18 cellular contexts compared by ENCODE assay signal in genomic region chr2:112662702-112663101, GRCh38. TPM values are rescaled to one million over a fixed set of nuclear protein-coding genes. Genes with fewer than 3 reads are reported as not detected.
DNase-seq lines count a peak whose midpoint lies in the region; ATAC-seq and TF ChIP-seq lines count a peak whose summit lies in the region.
"Had no signal": no experiment of that assay in that cellular context is flagged by ENCODE, and none has a peak within 500 bp of the region (broad histone marks: within the 10 kb centered on the region; RNA-seq: fewer than 3 reads in every experiment).

No MANE protein-coding gene starts in this region.

- no peak for TF ChIP-seq EP300 in esophagus muscularis mucosa (IDR thresholded peaks at IDR 0.05)

- H3K9ac ChIP-seq in SK-N-MC (ENCODE audit: insufficient read length): no peak overlapping the region
- no peak overlapping the region for H3K9ac ChIP-seq in smooth muscle cell (ENCODE audit: low read depth)

- H3K4me1 Mint-ChIP-seq in activated T-cell treated with anti-CD3 and anti-CD28 coated beads, Interleukin-2, amount 50 U/mL, for 24 hours (ENCODE audit: low read depth): peaks cover 34% of the 10 kb centered on the region
- peaks cover 14 to 36% (median 34%) of the 10 kb centered on the region in 4 donors for H3K4me1 Mint-ChIP-seq in naive thymus-derived CD8-positive, alpha-beta T cell

- H4K20me1 ChIP-seq in smooth muscle cell (ENCODE audit: low read depth): peaks cover 51% of the 10 kb centered on the region

- H3K4me1 ChIP-seq in smooth muscle cell (ENCODE audit: low read depth) (no peaks in the 10 kb centered on the region), esophagus muscularis mucosa (peaks cover 0 to 6% (median 2%) of the 10 kb centered on the region in 4 donors)
- H3K4me1 ChIP-seq: gastroesophageal sphincter had no signal

- no peak overlapping the region for H3K4me2 ChIP-seq in smooth muscle cell

- 0 out of 2 replicates have a peak overlapping the region, but pooled peaks have one; percentile 8 for H3K27ac ChIP-seq in SK-N-MC
- no peak overlapping the region for H3K27ac ChIP-seq in smooth muscle cell (ENCODE audit: low read depth)
- no peak overlapping the region for H3K27ac ChIP-seq in esophagus muscularis mucosa (replicated peaks in 1 of 4)
- H3K27ac ChIP-seq: gastroesophageal sphincter, ovary had no signal

- H3K27me3 ChIP-seq in smooth muscle cell (ENCODE audit: low read depth) (no peaks in the 10 kb centered on the region), esophagus muscularis mucosa (no peaks in the 10 kb centered on the region)
- H3K27me3 ChIP-seq: gastroesophageal sphincter, ovary had no signal

- no peak overlapping the region for H2AFZ ChIP-seq in smooth muscle cell (ENCODE audit: low read depth)

- no peak for ATAC-seq in naive thymus-derived CD8-positive, alpha-beta T cell
- no peak for ATAC-seq in stimulated activated naive CD8-positive, alpha-beta T cell treated with anti-CD3 and anti-CD28 coated beads, Interleukin-15, Interleukin-2, amounts not matched to agents 100 U/mL and 50 U/mL, for 24 hours
- ATAC-seq: gastroesophageal sphincter had no signal

- H3K79me2 ChIP-seq in smooth muscle cell (ENCODE audit: low read depth): no peaks in the 10 kb centered on the region

- intact Hi-C loops in esophagus muscularis mucosa (cut with DNase I): no loop called here

- DNase-seq in activated T-cell treated with anti-CD3 and anti-CD28 coated beads, Interleukin-2, amount 50 U/mL, for 24 hours: no peak
- DNase-seq in activated T-cell treated with anti-CD3 and anti-CD28 coated beads, Interleukin-2, amount 50 U/mL, for 1 hour: no peak
- peak; percentile 52 for DNase-seq in KBM-7
- DNase-seq in SK-N-MC (ENCODE audit: low read depth, low spot score): no peak
- DNase-seq in naive thymus-derived CD8-positive, alpha-beta T cell: no peak
- DNase-seq in stimulated activated naive CD8-positive, alpha-beta T cell treated with anti-CD3 and anti-CD28 coated beads, Interleukin-15, Interleukin-2, amounts not matched to agents 100 U/mL and 50 U/mL, for 24 hours: no peak
- DNase-seq in smooth muscle cell (lab: John Stamatoyannopoulos, UW; ENCODE audit: unreplicated experiment): no peak
- no peak for DNase-seq in esophagus muscularis mucosa (ENCODE audit: extremely low spot score)
- DNase-seq: aorta; NCI-H82; ovary; stimulated activated CD4-positive, alpha-beta T cell treated with anti-CD3 and anti-CD28 coated beads, Interleukin-2, amount 100 ng/mL, for 24 hours; SW 1271 had no signal

- 87% methylated on average over 3 of the region's 3 CpGs for WGBS in smooth muscle cell (ENCODE audit: low lambda C conversion rate)
- WGBS in esophagus muscularis mucosa: 82% methylated on average over 3 of the region's 3 CpGs

- H3K27me3 Mint-ChIP-seq in activated T-cell treated with anti-CD3 and anti-CD28 coated beads, Interleukin-2, amount 50 U/mL, for 24 hours: no peaks in the 10 kb centered on the region
- H3K27me3 Mint-ChIP-seq in naive thymus-derived CD8-positive, alpha-beta T cell: no peaks in the 10 kb centered on the region
- H3K27me3 Mint-ChIP-seq: IgD-negative memory B cell had no signal

- peak overlapping the region; percentile 0 for H3K27ac Mint-ChIP-seq in activated T-cell treated with anti-CD3 and anti-CD28 coated beads, Interleukin-2, amount 50 U/mL, for 24 hours
- H3K27ac Mint-ChIP-seq in naive thymus-derived CD8-positive, alpha-beta T cell: peak overlapping the region in 8 of 10 donors; percentile 11 to 78 (median 50)
- H3K27ac Mint-ChIP-seq: activated T-helper 2 cell treated with anti-CD3 and anti-CD28 coated beads, Interferon-gamma antibody, Interleukin-2, Interleukin-4, amounts not matched to agents 10 μg/mL and 5 μg/mL and 100 μg/mL, durations not matched to agents 14 hours and 24 hours and 36 hours had no signal

- H3K4me3 Mint-ChIP-seq in activated T-cell treated with anti-CD3 and anti-CD28 coated beads, Interleukin-2, amount 50 U/mL, for 24 hours: no peak overlapping the region
- no peak overlapping the region for H3K4me3 Mint-ChIP-seq in naive thymus-derived CD8-positive, alpha-beta T cell
- H3K4me3 Mint-ChIP-seq: IgD-negative memory B cell had no signal

- H3K36me3 Mint-ChIP-seq in activated T-cell treated with anti-CD3 and anti-CD28 coated beads, Interleukin-2, amount 50 U/mL, for 24 hours (ENCODE audit: low read depth): peaks cover 91% of the 10 kb centered on the region
- peaks cover 4 to 78% (median 38%) of the 10 kb centered on the region in 3 donors for H3K36me3 Mint-ChIP-seq in naive thymus-derived CD8-positive, alpha-beta T cell

- peaks cover 35% of the 10 kb centered on the region for H3F3A ChIP-seq in smooth muscle cell (ENCODE audit: low read depth)

- TF ChIP-seq CTCF in smooth muscle cell (IDR thresholded peaks at IDR 0.05; ENCODE audit: borderline replicate concordance, insufficient read depth, poor library complexity, severe bottlenecking) (no peak), esophagus muscularis mucosa (IDR thresholded peaks at IDR 0.05) (no peak)

- H3K4me3 ChIP-seq in SK-N-MC: no peak overlapping the region
- H3K4me3 ChIP-seq in smooth muscle cell: no peak overlapping the region
- no peak overlapping the region for H3K4me3 ChIP-seq in esophagus muscularis mucosa
- H3K4me3 ChIP-seq: gastroesophageal sphincter, ovary had no signal

- in situ Hi-C loops in KBM-7 (cut with MboI; ENCODE audit: low pct_unique_long_range_greater_than_20kb, low sequenced_read_pairs): no loop called here

- no peaks in the 10 kb centered on the region for H3K9me3 ChIP-seq in SK-N-MC (ENCODE audit: low read depth, low read length)
- no peaks in the 10 kb centered on the region for H3K9me3 ChIP-seq in smooth muscle cell (replicated peaks; ENCODE audit: low read depth)
- H3K9me3 ChIP-seq in esophagus muscularis mucosa: no peaks in the 10 kb centered on the region
- H3K9me3 ChIP-seq: gastroesophageal sphincter, ovary had no signal

- no peak for TF ChIP-seq POLR2A in esophagus muscularis mucosa (IDR thresholded peaks at IDR 0.05; ENCODE audit: low read depth)

- POLR2A ChIA-PET in naive thymus-derived CD8-positive, alpha-beta T cell (lab: Charles Lee): interaction anchor here (1.2 to 2.9 kb wide), 2 partner anchors 17 to 36 kb away, joined by 4 to 10 read pairs; partner anchors contain the start of gene SLC20A1

- H3K36me3 ChIP-seq in SK-N-MC (ENCODE audit: insufficient read depth, low read length) (peaks cover 73% of the 10 kb centered on the region), smooth muscle cell (ENCODE audit: low read depth) (peaks cover 16% of the 10 kb centered on the region), esophagus muscularis mucosa (peaks cover 15 to 81% (median 76%) of the 10 kb centered on the region in 4 donors)
- H3K36me3 ChIP-seq: ovary had no signal

- no peaks in the 10 kb centered on the region for H3K9me3 Mint-ChIP-seq in activated T-cell treated with anti-CD3 and anti-CD28 coated beads, Interleukin-2, amount 50 U/mL, for 24 hours
- no peaks in the 10 kb centered on the region for H3K9me3 Mint-ChIP-seq in naive thymus-derived CD8-positive, alpha-beta T cell
- H3K9me3 Mint-ChIP-seq: activated T-helper 2 cell treated with anti-CD3 and anti-CD28 coated beads, Interferon-gamma antibody, Interleukin-2, Interleukin-4, amounts not matched to agents 10 μg/mL and 5 μg/mL and 100 μg/mL, durations not matched to agents 14 hours and 24 hours and 36 hours; IgD-negative memory B cell had no signal

RNA-seq across cellular contexts. Expression of gene SLC20A1, which starts 17.0 kb away (rescaled TPM):
- total RNA-seq in naive thymus-derived CD8-positive, alpha-beta T cell: 10 to 100 TPM; 71.2 to 75.6 TPM
- 10 to 100 TPM; 17.0 to 33.7 (median 21.2) TPM for polyA plus RNA-seq in naive thymus-derived CD8-positive, alpha-beta T cell
- total RNA-seq in smooth muscle cell (96.0 and 106 TPM in 2 replicates), esophagus muscularis mucosa (10 to 100 TPM; 12.0 to 34.1 (median 14.9) TPM)
- polyA plus RNA-seq in smooth muscle cell: 77.2 and 93.4 TPM in 2 replicates

RNA-seq across cellular contexts. Expression of gene NT5DC4, which starts 58.1 kb away (rescaled TPM):
- total RNA-seq in naive thymus-derived CD8-positive, alpha-beta T cell: not detected
- polyA plus RNA-seq in naive thymus-derived CD8-positive, alpha-beta T cell: not detected
- total RNA-seq in smooth muscle cell: not detected in 2 replicates
- not detected in 2 replicates for polyA plus RNA-seq in smooth muscle cell
- total RNA-seq in esophagus muscularis mucosa: not detected
- total RNA-seq: activated T-helper 2 cell treated with anti-CD3 and anti-CD28 coated beads, Interferon-gamma antibody, Interleukin-2, Interleukin-4, amounts not matched to agents 10 μg/mL and 5 μg/mL and 100 μg/mL, durations not matched to agents 14 hours and 24 hours and 36 hours; left lobe of liver; ovary; urinary bladder had no signal
- polyA plus RNA-seq: aorta, IgD-negative memory B cell, ovary, urinary bladder had no signal
